ENCODE assay signal across 24 cellular contexts in genomic region chr1:206441336-206441967, GRCh38. TPM values are rescaled to one million over a fixed set of nuclear protein-coding genes. Genes with fewer than 3 reads are reported as not detected.
DNase-seq lines count a peak whose midpoint lies in the region; ATAC-seq, FAIRE-seq and TF ChIP-seq lines count a peak whose summit lies in the region.
"Had no signal": no experiment of that assay in that cellular context is flagged by ENCODE, and none has a peak within 500 bp of the region (broad histone marks: within the 10 kb centered on the region; RNA-seq: fewer than 3 reads in every experiment).

No MANE protein-coding gene starts in this region.

- H3K4me1 Mint-ChIP-seq in HFFc6 (ENCODE audit: low read depth): peaks cover 28% of the 10 kb centered on the region
- H3K4me1 Mint-ChIP-seq: CD14-positive monocyte; CD8-positive, alpha-beta memory T cell; H9 had no signal

- peak overlapping the region; percentile 77 for H3K27ac Mint-ChIP-seq in HFFc6
- H3K27ac Mint-ChIP-seq: CD4-positive, alpha-beta T cell; GM23338 had no signal

- H3K9ac ChIP-seq in GM12878 (ENCODE audit: control insufficient read depth, insufficient read depth, low read length): no peak overlapping the region
- H3K9ac ChIP-seq in colonic mucosa (ENCODE audit: low read depth in 2 of 2, low read length in 2 of 2): no peak overlapping the region
- H3K9ac ChIP-seq: BLaER1 treated with 17β-estradiol and CSF1 and Interleukin-3, amounts not matched to agents 10 nM and 100 nM had no signal

- peaks cover 10% of the 10 kb centered on the region; the same call in 1 of the 2 replicates for H3K36me3 ChIP-seq in Panc1 (ENCODE audit: control insufficient read depth, insufficient read depth, low read length)
- H3K36me3 ChIP-seq in GM12878 (ENCODE audit: control insufficient read depth in 2 of 2, insufficient read depth in 2 of 2, low read length in 1 of 2): no peaks in the 10 kb centered on the region; a peak in 1 of 4 replicates
- H3K36me3 ChIP-seq in colonic mucosa: no peaks in the 10 kb centered on the region
- H3K36me3 ChIP-seq in ascending aorta: peaks cover 50 to 51% of the 10 kb centered on the region in 2 donors
- H3K36me3 ChIP-seq: BE2C had no signal

- SMC1A ChIA-PET in GM12878 (lab: Charles Lee; ENCODE audit: uncharacterized antibody, unreplicated experiment): interaction anchor here (0.9 kb wide), 1 partner anchor 9 kb away, joined by 3 read pairs; no protein-coding TSS in a partner anchor

- ATAC-seq in Panc1: no peak
- no peak for ATAC-seq in GM12878
- ATAC-seq: GM23338, HCT116 had no signal

- intact Hi-C loops in Panc1 (cut with micrococcal nuclease; ENCODE audit: unreplicated experiment): no loop called here
- intact Hi-C loops in GM12878 (cut with micrococcal nuclease; ENCODE audit: unreplicated experiment): no loop called here
- intact Hi-C loops in colonic mucosa (cut with DNase I): no loop called here
- intact Hi-C loops in ascending aorta (cut with DNase I): no loop called here

- POLR2A ChIA-PET in Panc1 (lab: Charles Lee) (no interaction called here), GM12878 (lab: Charles Lee) (interaction anchor here (0.6 kb wide), 1 partner anchor 1170 kb away, joined by 4 read pairs; no protein-coding TSS in a partner anchor)

- BruUV-seq in Panc1 (replicated peaks; lab: Mats Ljungman, UMichigan): TSS peak; percentile 31
- BruUV-seq in GM12878 (replicated peaks; lab: Mats Ljungman, UMichigan): no TSS peak

- no peak for TF ChIP-seq POLR2A in GM12878 (IDR thresholded peaks at IDR 0.05; ENCODE audit: low read depth, low read length)

- H3K27ac ChIP-seq in Panc1 (ENCODE audit: low read length) (no peak overlapping the region), GM12878 (ENCODE audit: control insufficient read depth, insufficient read depth) (no peak overlapping the region), colonic mucosa (no peak overlapping the region), ascending aorta (no peak overlapping the region)
- H3K27ac ChIP-seq: 22Rv1; BLaER1 treated with 17β-estradiol and CSF1 and Interleukin-3, amounts not matched to agents 10 nM and 100 nM had no signal

- no peak for TF ChIP-seq EP300 in GM12878 (IDR thresholded peaks at IDR 0.05; ENCODE audit: borderline replicate concordance in 1 of 2, control insufficient read depth in 1 of 2, low read depth in 2 of 2, low read length in 2 of 2)

- H3K36me3 Mint-ChIP-seq in HFFc6 (ENCODE audit: low read depth): peaks cover 65% of the 10 kb centered on the region

- H3K9me3 ChIP-seq in Panc1 (ENCODE audit: control insufficient read depth, insufficient read depth, low read depth, low read length) (no peaks in the 10 kb centered on the region), GM12878 (replicated peaks; ENCODE audit: control insufficient read depth, insufficient read depth, low read length) (no peaks in the 10 kb centered on the region), colonic mucosa (no peaks in the 10 kb centered on the region), ascending aorta (no peaks in the 10 kb centered on the region)
- H3K9me3 ChIP-seq: BE2C; BLaER1 treated with 17β-estradiol and CSF1 and Interleukin-3, amounts not matched to agents 10 nM and 100 nM had no signal

- H4K20me1 ChIP-seq in GM12878 (ENCODE audit: control insufficient read depth, insufficient read depth): no peaks in the 10 kb centered on the region

- no peaks in the 10 kb centered on the region for H3K4me1 ChIP-seq in Panc1 (ENCODE audit: control insufficient read depth, insufficient read depth, low read length)
- no peaks in the 10 kb centered on the region for H3K4me1 ChIP-seq in GM12878 (ENCODE audit: control insufficient read depth, insufficient read depth, low read length)
- H3K4me1 ChIP-seq in colonic mucosa: no peaks in the 10 kb centered on the region
- H3K4me1 ChIP-seq in ascending aorta: peaks cover 3 to 13% of the 10 kb centered on the region in 2 donors
- H3K4me1 ChIP-seq: BLaER1 treated with 17β-estradiol and CSF1 and Interleukin-3, amounts not matched to agents 10 nM and 100 nM had no signal

- no peaks in the 10 kb centered on the region for H3K79me2 ChIP-seq in GM12878 (ENCODE audit: control insufficient read depth, insufficient read depth, low read length)

- DNase-seq in HFFc6: no peak
- DNase-seq in Panc1 (ENCODE audit: low read depth, low spot score): no peak
- DNase-seq in GM12878 (ENCODE audit: low read depth, low spot score): no peak
- peak; percentile 85 for DNase-seq in mesenteric fat pad (ENCODE audit: low spot score)
- no peak for DNase-seq in colonic mucosa
- DNase-seq in stimulated activated naive CD4-positive, alpha-beta T cell (lab: John Stamatoyannopoulos, UW): no peak
- DNase-seq in ascending aorta (ENCODE audit: low spot score in 2 of 2): no peak
- DNase-seq: AML-193; BE2C; CD4-positive, alpha-beta T cell; CD8-positive, alpha-beta memory T cell; DMS 273 treated with DMSO at 0.1 percent for 48 hours; DMS79; GDM1; H9 had no signal

- no peak overlapping the region for H3K4me3 Mint-ChIP-seq in HFFc6
- H3K4me3 Mint-ChIP-seq: CD14-positive monocyte; CD4-positive, alpha-beta T cell; CD8-positive, alpha-beta memory T cell; GM23338; H9 had no signal

- H3K27me3 ChIP-seq in Panc1 (ENCODE audit: control insufficient read depth, insufficient read depth, low read length) (no peaks in the 10 kb centered on the region), GM12878 (replicated peaks in 1 of 2; ENCODE audit: control insufficient read depth in 2 of 2, insufficient read depth in 2 of 2, low read length in 1 of 2) (no peaks in the 10 kb centered on the region), colonic mucosa (no peaks in the 10 kb centered on the region), ascending aorta (no peaks in the 10 kb centered on the region)
- H3K27me3 ChIP-seq: BE2C; BLaER1 treated with 17β-estradiol and CSF1 and Interleukin-3, amounts not matched to agents 10 nM and 100 nM had no signal

- RAD21 ChIA-PET in GM12878 (lab: Charles Lee; ENCODE audit: unreplicated experiment): no interaction called here

- TF ChIP-seq RAD21 in GM12878 (IDR thresholded peaks at IDR 0.05; ENCODE audit: insufficient read depth, low read depth, low read length): no peak

- H3K9me3 Mint-ChIP-seq in HFFc6: no peaks in the 10 kb centered on the region
- H3K9me3 Mint-ChIP-seq: CD14-positive monocyte; CD4-positive, alpha-beta T cell; CD8-positive, alpha-beta memory T cell; GM23338; H9 had no signal

- in situ Hi-C loops in Panc1 (cut with HindIII; ENCODE audit: low pct_unique_long_range_greater_than_20kb, low sequenced_read_pairs): no loop called here
- in situ Hi-C loops in GM12878 (cut with MboI): no loop called here

- no peak overlapping the region for H2AFZ ChIP-seq in GM12878 (ENCODE audit: control insufficient read depth, low read depth, low read length)
- H2AFZ ChIP-seq: GM23338 had no signal

- CTCF ChIA-PET in Panc1 (lab: Charles Lee) (no interaction called here), GM12878 (lab: Yijun Ruan, JAX) (interaction anchor here (0.6 kb wide), 1 partner anchor 56 kb away, joined by 5 read pairs; no protein-coding TSS in a partner anchor)

- FAIRE-seq in GM12878 (lab: Jason Lieb, UNC): no peak
- FAIRE-seq: A204.1, D721Med, GM12891, GM18507 had no signal

- H3K4me2 ChIP-seq in GM12878 (ENCODE audit: control insufficient read depth, insufficient read depth): no peak overlapping the region
- H3K4me2 ChIP-seq: BLaER1 treated with 17β-estradiol and CSF1 and Interleukin-3, amounts not matched to agents 10 nM and 100 nM; GM23338 had no signal

- H3K4me3 ChIP-seq in Panc1 (ENCODE audit: low read depth in 2 of 2, low read length in 2 of 2) (no peak overlapping the region), GM12878 (no peak overlapping the region), colonic mucosa (no peak overlapping the region), ascending aorta (no peak overlapping the region)
- H3K4me3 ChIP-seq: BLaER1 treated with 17β-estradiol and CSF1 and Interleukin-3, amounts not matched to agents 10 nM and 100 nM; GM23338 had no signal

- no peaks in the 10 kb centered on the region; the same call in 1 of the 2 replicates for H3K27me3 Mint-ChIP-seq in HFFc6 (ENCODE audit: insufficient read depth)
- H3K27me3 Mint-ChIP-seq: CD4-positive, alpha-beta T cell; CD8-positive, alpha-beta memory T cell had no signal

- TF ChIP-seq CTCF in HFFc6 (IDR thresholded peaks at IDR 0.05) (no peak), Panc1 (IDR thresholded peaks at IDR 0.05) (no peak), GM12878 (IDR thresholded peaks at IDR 0.05 in 2 of 3, conservative IDR thresholded peaks at IDR 0.05 in 1 of 3; ENCODE audit: control insufficient read depth in 2 of 3, extremely low read depth in 1 of 3, insufficient read depth in 1 of 3, low read depth in 3 of 3, low read length in 3 of 3) (no peak), colonic mucosa (IDR thresholded peaks at IDR 0.05) (no peak), ascending aorta (IDR thresholded peaks at IDR 0.05) (no peak)

- 71% methylated on average over 7 of the region's 7 CpGs for WGBS in GM12878 (ENCODE audit: insufficient coverage, insufficient replicate concordance, low lambda C conversion rate, missing lambda C conversion rate)

TF ChIP-seq in GM12878, 131 proteins besides CTCF, POLR2A, EP300 and RAD21 (continues in another document):
- peak; percentile 81 for TF ChIP-seq MEF2B (IDR thresholded peaks at IDR 0.05; ENCODE audit: partially characterized antibody, poor library complexity, severe bottlenecking)
- TF ChIP-seq NFYA (IDR thresholded peaks at IDR 0.05; ENCODE audit: borderline replicate concordance, low read depth, low read length): no peak

RNA-seq across cellular contexts. Expression of gene IKBKE, which starts 28.8 kb away (rescaled TPM):
- total RNA-seq in HFFc6 (2021; fragmentation: NEBNext Ultra II Directional; extraction: Animal tissue kit (Norgen Biotek cat#: 25700)): 10 to 100 TPM; 15.1 to 19.6 (median 17.1) TPM
- total RNA-seq in Panc1 (2021; ENCODE audit: unreplicated experiment): 6.4 TPM
- polyA plus RNA-seq in Panc1 (2012; ENCODE audit: insufficient read length): 4.5 TPM
- 116 and 132 TPM in 2 replicates for total RNA-seq in GM12878 (2013; cell fraction: nucleolus; rRNA removed)
- total RNA-seq in GM12878 (2014; rRNA removed): 23.5 and 23.9 TPM in 2 replicates
- total RNA-seq in GM12878 (2014; rRNA removed; fragmentation: Illumina TruSeq; extraction: Trizol): 14.6 and 17.1 TPM in 2 replicates
- 30.0 and 33.4 TPM in 2 replicates for total RNA-seq in GM12878 (2021)
- 7.9 TPM for polyA plus RNA-seq in GM12878 (2011; ENCODE audit: low read depth)
- 19.7 and 35.1 TPM in 2 replicates for polyA plus RNA-seq in GM12878 (2011; rRNA removed)
- polyA plus RNA-seq in GM12878 (2011; cell fraction: cytosol; rRNA removed): 31.4 and 42.1 TPM in 2 replicates
- polyA plus RNA-seq in GM12878 (2011; cell fraction: nucleus; rRNA removed): 133 and 147 TPM in 2 replicates
- 13.0 and 14.1 TPM in 2 replicates for polyA plus RNA-seq in GM12878 (2012)
- polyA plus RNA-seq in GM12878 (2014; fragmentation: Illumina TruSeq; extraction: Trizol): 6.7 and 17.0 TPM in 2 replicates
- 10 to 100 TPM; 12.8 to 19.2 TPM for polyA plus RNA-seq in GM12878 (2014; fragmentation: Nextera tagmentation; extraction: Ambion mirVana)
- 23.0 and 25.8 TPM in 2 replicates for polyA plus RNA-seq in GM12878 (2014; rRNA removed)
- polyA plus RNA-seq in GM12878 (2016; fragmentation: Nextera tagmentation; extraction: Ambion mirVana): 10 to 100 TPM; 23.1 to 24.7 TPM
- polyA minus RNA-seq in GM12878 (2011; rRNA and poly(A)+ RNA removed): 45.0 and 70.6 TPM in 2 replicates
- 13.2 and 14.0 TPM in 2 replicates for polyA minus RNA-seq in GM12878 (2011; cell fraction: cytosol; rRNA and poly(A)+ RNA removed)
- 62.1 and 104 TPM in 2 replicates for polyA minus RNA-seq in GM12878 (2011; cell fraction: nucleus; rRNA and poly(A)+ RNA removed)
- 9.9 TPM for total RNA-seq in mesenteric fat pad
- total RNA-seq in colonic mucosa: 10 to 100 TPM; 15.9 to 28.4 TPM
- 6.3 TPM for total RNA-seq in ascending aorta
